8 cellular contexts compared by ENCODE assay signal in the genomic region with DNA sequence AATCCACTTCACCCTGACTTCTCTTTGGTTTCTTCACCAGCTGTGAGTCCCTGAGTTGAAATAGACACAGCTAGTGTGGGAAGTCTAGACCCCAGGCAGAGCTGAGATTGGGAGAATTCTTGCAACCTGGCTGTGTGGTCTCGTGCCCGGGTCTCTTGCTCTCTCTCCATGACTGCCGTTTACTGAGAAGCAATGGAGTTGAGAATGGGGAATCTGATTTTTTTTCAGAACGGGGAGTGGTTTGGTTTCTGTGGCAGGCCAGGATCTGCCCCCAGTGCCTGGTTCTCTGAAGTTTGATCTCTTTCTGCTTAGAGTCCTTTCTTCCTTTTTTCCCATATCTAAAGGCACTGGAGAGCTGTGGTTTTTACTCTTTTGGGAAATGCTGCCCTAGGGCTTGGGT. TPM values are rescaled to one million over a fixed set of nuclear protein-coding genes. Genes with fewer than 3 reads are reported as not detected.
DNase-seq lines count a peak whose midpoint lies in the region; ATAC-seq and TF ChIP-seq lines count a peak whose summit lies in the region.

No MANE protein-coding gene starts in this region.

- WGBS in psoas muscle, 3 donors: 32 to 68% (median 38%) methylated on average over 4 of the region's 4 CpGs

- DNase-seq in GM12864 (ENCODE audit: low read depth): no peak
- peak; percentile 55 for DNase-seq in RPMI7951 (ENCODE audit: low read depth)
- DNase-seq in erythroblast (lab: John Stamatoyannopoulos, UW): peak; percentile 31 to 41
- DNase-seq in psoas muscle: no peak
- DNase-seq in stimulated activated naive CD4-positive, alpha-beta T cell treated with Interleukin-2 at 50 U/mL for 16 hours (lab: John Stamatoyannopoulos, UW): no peak
- DNase-seq in COR-L47 (lab: John Stamatoyannopoulos, UW): no peak

- H3K4me3 ChIP-seq in GM12864 (ENCODE audit: low read depth, low read length) (peak overlapping the region; percentile 82), psoas muscle (peak overlapping the region; percentile 90)

- ATAC-seq in psoas muscle (no peak), GM21515 (IDR thresholded peaks at IDR 0.05; ENCODE audit: unreplicated experiment) (no peak), HG03571 (IDR thresholded peaks at IDR 0.05; ENCODE audit: unreplicated experiment) (no peak)

- H3K9me3 ChIP-seq in psoas muscle: no peaks in the 10 kb centered on the region

- peaks cover 32% of the 10 kb centered on the region for H3K4me1 ChIP-seq in psoas muscle

- no peak for TF ChIP-seq POLR2A in erythroblast (IDR thresholded peaks at IDR 0.05; ENCODE audit: low read length)

- H3K27me3 ChIP-seq in psoas muscle (ENCODE audit: insufficient read depth in 3 of 3, low read length in 2 of 3): no peaks in the 10 kb centered on the region

- no peak for TF ChIP-seq CTCF in GM12864 (IDR thresholded peaks at IDR 0.05; ENCODE audit: low read depth, low read length, missing control alignments)
- no peak for TF ChIP-seq CTCF in psoas muscle (IDR thresholded peaks at IDR 0.05)

- intact Hi-C loops in psoas muscle (cut with DNase I): loop anchor here (2.0 to 5.0 kb wide), 2 partner anchors 37 to 47 kb away; no protein-coding TSS in a partner anchor

- H3K27ac ChIP-seq in psoas muscle: peak overlapping the region; percentile 92

- peaks cover 0 to 32% of the 10 kb centered on the region in 2 donors for H3K36me3 ChIP-seq in psoas muscle (ENCODE audit: insufficient read depth in 1 of 2, low read depth in 1 of 2)

RNA-seq across cellular contexts. Expression of a gene that starts 1.5 kb away (rescaled TPM):
- total RNA-seq in RPMI7951 (2014; rRNA removed; shearing (Covaris generic)): 9.5 and 13.0 TPM in 2 replicates
- 10 to 100 TPM; 12.6 to 22.8 (median 19.9) TPM for total RNA-seq in psoas muscle
- polyA plus RNA-seq in psoas muscle: 10 to 100 TPM in 1 of 3 donors, 1 to 10 TPM in 2; 7.1 to 10.5 (median 7.3) TPM

RNA-seq across cellular contexts. Expression of a gene that starts 19.1 kb away (rescaled TPM):
- 319 and 359 TPM in 2 replicates for total RNA-seq in RPMI7951 (2014; rRNA removed; shearing (Covaris generic))
- total RNA-seq in psoas muscle: 10 to 100 TPM; 36.2 to 73.0 (median 51.7) TPM
- 100 to 1,000 TPM in 2 of 3 donors, 10 to 100 TPM in 1; 86.5 to 140 (median 117) TPM for polyA plus RNA-seq in psoas muscle

RNA-seq across cellular contexts. Expression of a gene that starts 35.9 kb away (rescaled TPM):
- 123 and 125 TPM in 2 replicates for total RNA-seq in RPMI7951 (2014; rRNA removed; shearing (Covaris generic))
- 10 to 100 TPM; 30.8 to 46.3 (median 35.7) TPM for total RNA-seq in psoas muscle
- 10 to 100 TPM; 13.0 to 25.4 (median 17.4) TPM for polyA plus RNA-seq in psoas muscle

RNA-seq across cellular contexts. Expression of a gene that starts 51.9 kb away (rescaled TPM):
- total RNA-seq in RPMI7951 (2014; rRNA removed; shearing (Covaris generic)): 31.4 and 33.0 TPM in 2 replicates
- total RNA-seq in psoas muscle: 10 to 100 TPM; 15.8 to 23.6 (median 20.8) TPM
- polyA plus RNA-seq in psoas muscle: 10 to 100 TPM in 2 of 3 donors, 1 to 10 TPM in 1; 9.9 to 17.5 (median 13.4) TPM

RNA-seq across cellular contexts. Expression of a gene that starts 52.5 kb away (rescaled TPM):
- 7.1 and 7.2 TPM in 2 replicates for total RNA-seq in RPMI7951 (2014; rRNA removed; shearing (Covaris generic))
- total RNA-seq in psoas muscle: 10 to 100 TPM; 31.0 to 39.4 (median 34.7) TPM
- 10 to 100 TPM; 12.4 to 19.7 (median 16.8) TPM for polyA plus RNA-seq in psoas muscle

Comparison
In these comparisons a context has a peak if more than half of its experiments do, and no peak if none do; other contexts are left out.
1. DNase-seq: peak in RPMI7951 (single experiment) and erythroblast (2 of 2); none in GM12864 (single experiment), psoas muscle (0 of 2), stimulated activated naive CD4-positive, alpha-beta T cell treated with Interleukin-2 at 50 U/mL for 16 hours (single experiment) and COR-L47 (single experiment).